Comparison of ENCODE assay signal across 8 cellular contexts in genomic region chr6:30529349-30529875, GRCh38. TPM values are rescaled to one million over a fixed set of nuclear protein-coding genes. Genes with fewer than 3 reads are reported as not detected.
DNase-seq lines count a peak whose midpoint lies in the region; ATAC-seq, FAIRE-seq and TF ChIP-seq lines count a peak whose summit lies in the region.
"Not testable (repeated sequence)": the region's sequence is repeated elsewhere in the genome, so short reads cannot be mapped to it uniquely, and the experiment has no call there.

No MANE protein-coding gene starts in this region.

- not testable (repeated sequence) for H4K20me1 ChIP-seq in SU-DHL-6 (ENCODE audit: low read depth, low read length); K562 (replicated peaks; ENCODE audit: control insufficient read depth, insufficient read depth, low read length)

- not testable (repeated sequence) for H3K9me1 ChIP-seq in K562 (ENCODE audit: control insufficient read depth, insufficient read depth, low read length)

- H3K4me2 ChIP-seq in SU-DHL-6 (ENCODE audit: low read depth, low read length, poor library complexity, severe bottlenecking); K562 (ENCODE audit: insufficient read depth, low read length): not testable (repeated sequence)

- not testable (repeated sequence) for H3K79me2 ChIP-seq in SU-DHL-6 (ENCODE audit: insufficient read depth, low read length); K562 (ENCODE audit: control insufficient read depth, insufficient read depth, low read length)

- H3K4me3 ChIP-seq in SU-DHL-6 (ENCODE audit: insufficient read depth, low read length, poor library complexity, severe bottlenecking); K562; subcutaneous abdominal adipose tissue (ENCODE audit: low read depth in 1 of 5, low read length in 5 of 5): not testable (repeated sequence)
- peak overlapping the region in 1 of 8 donors; percentile 47 for H3K4me3 ChIP-seq in spleen

- peaks cover 39% of the 10 kb centered on the region for H3F3A ChIP-seq in SU-DHL-6 (ENCODE audit: insufficient read depth)

- not testable (repeated sequence) for BruUV-seq in K562 (replicated peaks; lab: Mats Ljungman, UMichigan)

- TF ChIP-seq EP300 in K562 (IDR thresholded peaks at IDR 0.05; ENCODE audit: low read length) = not testable (repeated sequence)

- ATAC-seq in GM21381 (IDR thresholded peaks at IDR 0.05; ENCODE audit: unreplicated experiment) = peak; percentile 42
- peak; percentile 46 for ATAC-seq in HG03439 (IDR thresholded peaks at IDR 0.05; ENCODE audit: unreplicated experiment)
- 0 out of 3 replicates have a peak, but pooled peaks have one; percentile 21 for ATAC-seq in K562

- POLR2A ChIA-PET in K562 (lab: Yijun Ruan, JAX) = interaction anchor here (0.6 to 1.8 kb wide), 5 partner anchors 11 to 85 kb away, joined by 3 to 7 read pairs (median 5); no protein-coding TSS in a partner anchor

- H3K9ac ChIP-seq in SU-DHL-6 (ENCODE audit: low read length); subcutaneous abdominal adipose tissue (ENCODE audit: low read length in 5 of 5): not testable (repeated sequence)
- H3K9ac ChIP-seq in K562 (ENCODE audit: insufficient read depth in 1 of 2, low read depth in 2 of 2, low read length in 2 of 2) = peak overlapping the region in 1 of 2 experiments; percentile 44; a peak in 1 of 4 replicates

- intact Hi-C loops in K562 (cut with micrococcal nuclease); spleen (cut with DNase I; ENCODE audit: low total_unique reads): not testable (repeated sequence)

- H3K27ac ChIP-seq in SU-DHL-6 (ENCODE audit: low read depth, low read length) (peak overlapping the region; percentile 59), K562 (ENCODE audit: extremely low read depth, low read depth, low read length) (peak overlapping the region; percentile 20; the same call in 1 of the 3 replicates), spleen (peak overlapping the region in 7 of 8 donors; percentile 66 to 90 (median 78)), subcutaneous abdominal adipose tissue (ENCODE audit: low read depth, low read length) (peak overlapping the region; percentile 11)

- CTCF ChIA-PET in K562 (lab: Yijun Ruan, JAX; ENCODE audit: low intra/inter-chr PET ratio) = not testable (repeated sequence)

- not testable (repeated sequence) for H3K9me3 ChIP-seq in SU-DHL-6 (ENCODE audit: insufficient read depth, low read length); K562 (replicated peaks; ENCODE audit: control insufficient read depth, insufficient read depth, low read depth, low read length); spleen; subcutaneous abdominal adipose tissue (ENCODE audit: control insufficient read depth in 5 of 5, low read length in 5 of 5)

- H2AFZ ChIP-seq in SU-DHL-6 (ENCODE audit: low read depth, low read length, severe bottlenecking) = peak overlapping the region; percentile 17
- peak overlapping the region; percentile 51; the same call in 1 of the 2 replicates for H2AFZ ChIP-seq in K562 (ENCODE audit: low read depth, low read length)

- not testable (repeated sequence) for H3K27me3 ChIP-seq in SU-DHL-6 (ENCODE audit: low read length); K562 (ENCODE audit: control insufficient read depth in 2 of 2, insufficient read depth in 2 of 2, low read length in 2 of 2); spleen (replicated peaks in 1 of 7); subcutaneous abdominal adipose tissue (ENCODE audit: control insufficient read depth in 5 of 5, insufficient read depth in 4 of 5, low read length in 5 of 5)

- in situ Hi-C loops in K562 (cut with MboI) = not testable (repeated sequence)

- not testable (repeated sequence) for TF ChIP-seq RAD21 in K562 (CRISPR knock-in tag; conservative IDR thresholded peaks at IDR 0.05 in 1 of 2, IDR thresholded peaks at IDR 0.05 in 1 of 2)

- TF ChIP-seq CTCF in GM10266 (IDR thresholded peaks at IDR 0.05; ENCODE audit: control insufficient read depth, insufficient read depth, low read depth, missing control alignments); SU-DHL-6 (IDR thresholded peaks at IDR 0.05; ENCODE audit: insufficient read depth, low read length, poor library complexity, severe bottlenecking); K562 (IDR thresholded peaks at IDR 0.05 in 2 of 3, conservative IDR thresholded peaks at IDR 0.05 in 1 of 3; ENCODE audit: insufficient read depth in 2 of 3, low read depth in 1 of 3, low read length in 3 of 3); spleen (IDR thresholded peaks at IDR 0.05 in 8 of 11, conservative IDR thresholded peaks at IDR 0.05 in 3 of 11): not testable (repeated sequence)

- peaks cover 7 to 17% of the 10 kb centered on the region in 2 experiments; a peak in 4 of 5 replicates for H3K4me1 ChIP-seq in K562 (replicated peaks in 1 of 2; ENCODE audit: control insufficient read depth in 2 of 2, insufficient read depth in 2 of 2, low read length in 2 of 2)
- peaks cover 14 to 71% (median 50%) of the 10 kb centered on the region in 6 donors for H3K4me1 ChIP-seq in spleen
- peaks cover 0 to 15% (median 14%) of the 10 kb centered on the region in 5 donors for H3K4me1 ChIP-seq in subcutaneous abdominal adipose tissue (ENCODE audit: control insufficient read depth in 5 of 5, insufficient read depth in 5 of 5, low read length in 5 of 5)

- H3K9me2 ChIP-seq in SU-DHL-6 (replicated peaks; ENCODE audit: insufficient read depth, low read length) = not testable (repeated sequence)

- 59% methylated on average over 17 of the region's 17 CpGs for WGBS in K562 (ENCODE audit: insufficient coverage, low coverage, missing lambda C conversion rate)
- WGBS in spleen, 5 donors = 64 to 76% (median 73%) methylated on average over 17 of the region's 17 CpGs

- not testable (repeated sequence) for TF ChIP-seq POLR2A in K562 (conservative IDR thresholded peaks at IDR 0.05); spleen (IDR thresholded peaks at IDR 0.05)

- peak; percentile 45 for DNase-seq in GM10266 (ENCODE audit: extremely low spot score)
- DNase-seq in activated T-cell treated with anti-CD3 and anti-CD28 coated beads for 24 hours (ENCODE audit: low read depth) = peak; percentile 38
- DNase-seq in K562 (ENCODE audit: extremely low read depth in 1 of 4, low spot score in 3 of 4) = not testable (repeated sequence)
- DNase-seq in spleen = peak; percentile 85

- H3K36me3 ChIP-seq in SU-DHL-6 (ENCODE audit: low read length); K562 (ENCODE audit: control insufficient read depth, insufficient read depth, low read length); spleen; subcutaneous abdominal adipose tissue (ENCODE audit: control insufficient read depth in 5 of 5, insufficient read depth in 5 of 5, low read length in 5 of 5): not testable (repeated sequence)

- FAIRE-seq in K562 (lab: Jason Lieb, UNC) = not testable (repeated sequence)

RNA-seq across cellular contexts. Expression of gene GNL1, which starts 26.9 kb away (rescaled TPM):
- total RNA-seq in K562 (2011; cell fraction: chromatin; rRNA removed; ENCODE audit: low replicate concordance) = 62.6 and 77.3 TPM in 2 replicates
- 31.0 and 32.1 TPM in 2 replicates for total RNA-seq in K562 (2011; cell fraction: nucleolus; rRNA removed)
- 44.9 and 68.0 TPM in 2 replicates for total RNA-seq in K562 (2011; cell fraction: nucleoplasm; rRNA removed)
- total RNA-seq in K562 (2014; rRNA removed) (51.6 and 92.3 TPM in 2 replicates), K562 (2014; rRNA removed; fragmentation: Illumina TruSeq; extraction: Trizol) (53.9 and 57.0 TPM in 2 replicates), K562 (2015; rRNA removed; fragmentation: Illumina TruSeq; extraction: Trizol) (53.1 and 58.0 TPM in 2 replicates), K562 (2021) (96.7 and 112 TPM in 2 replicates), spleen (10 to 100 TPM; 28.0 to 84.6 (median 56.7) TPM)
- polyA plus RNA-seq in K562 (2011; rRNA removed) (59.6 and 77.7 TPM in 2 replicates), K562 (2014; fragmentation: Illumina TruSeq; extraction: Trizol) (70.6 and 95.1 TPM in 2 replicates), K562 (2014; fragmentation: Nextera tagmentation; extraction: Ambion mirVana) (1 to 10 TPM in 1 of 2 experiments, under 1 TPM in 1; 0.73 to 1.3 TPM), K562 (2014; rRNA removed) (59.5 and 72.0 TPM in 2 replicates), spleen (10 to 100 TPM; 40.3 to 55.6 (median 45.6) TPM)
- polyA plus RNA-seq in K562 (2011; cell fraction: cytosol; rRNA removed) = 61.6 and 96.6 TPM in 2 replicates
- 44.0 and 65.8 TPM in 2 replicates for polyA plus RNA-seq in K562 (2011; cell fraction: nucleus; rRNA removed)
- 73.0 and 116 TPM in 2 replicates for polyA plus RNA-seq in K562 (2012)
- 26.6 and 37.0 TPM in 2 replicates for polyA minus RNA-seq in K562 (2011; rRNA and poly(A)+ RNA removed)
- 32.7 and 40.8 TPM in 2 replicates for polyA minus RNA-seq in K562 (2011; cell fraction: cytosol; rRNA and poly(A)+ RNA removed)
- 14.4 and 18.4 TPM in 2 replicates for polyA minus RNA-seq in K562 (2011; cell fraction: nucleus; rRNA and poly(A)+ RNA removed)

RNA-seq across cellular contexts. Expression of gene PRR3, which starts 27.7 kb away (rescaled TPM):
- 30.7 and 40.4 TPM in 2 replicates for total RNA-seq in K562 (2011; cell fraction: chromatin; rRNA removed; ENCODE audit: low replicate concordance)
- total RNA-seq in K562 (2011; cell fraction: nucleolus; rRNA removed) = 17.5 and 18.5 TPM in 2 replicates
- total RNA-seq in K562 (2011; cell fraction: nucleoplasm; rRNA removed) = 28.0 and 48.3 TPM in 2 replicates
- total RNA-seq in K562 (2014; rRNA removed) (25.3 and 27.7 TPM in 2 replicates), K562 (2014; rRNA removed; fragmentation: Illumina TruSeq; extraction: Trizol) (22.5 and 23.5 TPM in 2 replicates), K562 (2015; rRNA removed; fragmentation: Illumina TruSeq; extraction: Trizol) (31.9 and 33.6 TPM in 2 replicates), K562 (2021) (28.8 and 31.4 TPM in 2 replicates), spleen (10 to 100 TPM in 6 of 7 donors, 1 to 10 TPM in 1; 8.1 to 19.6 (median 12.9) TPM)
- polyA plus RNA-seq in K562 (2011; rRNA removed) (38.6 and 44.3 TPM in 2 replicates), K562 (2014; fragmentation: Illumina TruSeq; extraction: Trizol) (52.2 and 59.6 TPM in 2 replicates), K562 (2014; fragmentation: Nextera tagmentation; extraction: Ambion mirVana) (10 to 100 TPM; 23.9 to 26.6 TPM), K562 (2014; rRNA removed) (34.6 and 38.0 TPM in 2 replicates), spleen (10 to 100 TPM; 11.5 to 15.6 (median 12.9) TPM)
- polyA plus RNA-seq in K562 (2011; cell fraction: cytosol; rRNA removed) = 57.5 and 64.8 TPM in 2 replicates
- 41.6 and 45.0 TPM in 2 replicates for polyA plus RNA-seq in K562 (2011; cell fraction: nucleus; rRNA removed)
- polyA plus RNA-seq in K562 (2012) = 19.5 and 24.7 TPM in 2 replicates
- 46.0 and 47.8 TPM in 2 replicates for polyA minus RNA-seq in K562 (2011; rRNA and poly(A)+ RNA removed)
- polyA minus RNA-seq in K562 (2011; cell fraction: cytosol; rRNA and poly(A)+ RNA removed) = 13.3 and 18.6 TPM in 2 replicates
- 12.8 and 21.0 TPM in 2 replicates for polyA minus RNA-seq in K562 (2011; cell fraction: nucleus; rRNA and poly(A)+ RNA removed)

RNA-seq across cellular contexts. Expression of gene HLA-E, which starts 40.1 kb away (rescaled TPM):
- total RNA-seq in K562 (2011; cell fraction: chromatin; rRNA removed; ENCODE audit: low replicate concordance) = 20.8 and 41.1 TPM in 2 replicates
- 40.4 and 50.9 TPM in 2 replicates for total RNA-seq in K562 (2011; cell fraction: nucleolus; rRNA removed)
- 37.3 and 46.7 TPM in 2 replicates for total RNA-seq in K562 (2011; cell fraction: nucleoplasm; rRNA removed)
- total RNA-seq in K562 (2014; rRNA removed) (39.9 and 45.5 TPM in 2 replicates), K562 (2014; rRNA removed; fragmentation: Illumina TruSeq; extraction: Trizol) (14.8 and 15.0 TPM in 2 replicates), K562 (2015; rRNA removed; fragmentation: Illumina TruSeq; extraction: Trizol) (25.0 and 25.8 TPM in 2 replicates), K562 (2021) (31.0 and 38.0 TPM in 2 replicates), spleen (1,000 to 10,000 TPM; 1,072 to 2,111 (median 1,510) TPM)
- polyA plus RNA-seq in K562 (2011; rRNA removed) (27.2 and 28.8 TPM in 2 replicates), K562 (2014; fragmentation: Illumina TruSeq; extraction: Trizol) (26.8 and 37.5 TPM in 2 replicates), K562 (2014; fragmentation: Nextera tagmentation; extraction: Ambion mirVana) (1 to 10 TPM; 3.2 to 4.0 TPM), K562 (2014; rRNA removed) (38.4 and 38.9 TPM in 2 replicates), spleen (100 to 1,000 TPM; 514 to 675 (median 646) TPM)
- 27.0 and 45.7 TPM in 2 replicates for polyA plus RNA-seq in K562 (2011; cell fraction: cytosol; rRNA removed)
- polyA plus RNA-seq in K562 (2011; cell fraction: nucleus; rRNA removed) = 20.5 and 32.8 TPM in 2 replicates
- polyA plus RNA-seq in K562 (2012) = 27.8 and 82.4 TPM in 2 replicates
- 17.5 and 21.1 TPM in 2 replicates for polyA minus RNA-seq in K562 (2011; rRNA and poly(A)+ RNA removed)
- polyA minus RNA-seq in K562 (2011; cell fraction: cytosol; rRNA and poly(A)+ RNA removed) = 16.8 and 17.8 TPM in 2 replicates
- 13.8 and 14.3 TPM in 2 replicates for polyA minus RNA-seq in K562 (2011; cell fraction: nucleus; rRNA and poly(A)+ RNA removed)

RNA-seq across cellular contexts. Expression of gene ABCF1, which starts 41.8 kb away (rescaled TPM):
- 106 and 144 TPM in 2 replicates for total RNA-seq in K562 (2011; cell fraction: chromatin; rRNA removed; ENCODE audit: low replicate concordance)
- total RNA-seq in K562 (2011; cell fraction: nucleolus; rRNA removed) = 68.8 and 74.0 TPM in 2 replicates
- 67.5 and 78.2 TPM in 2 replicates for total RNA-seq in K562 (2011; cell fraction: nucleoplasm; rRNA removed)
- total RNA-seq in K562 (2014; rRNA removed) = 149 and 166 TPM in 2 replicates
- 102 and 114 TPM in 2 replicates for total RNA-seq in K562 (2014; rRNA removed; fragmentation: Illumina TruSeq; extraction: Trizol)
- total RNA-seq in K562 (2015; rRNA removed; fragmentation: Illumina TruSeq; extraction: Trizol) = 137 and 138 TPM in 2 replicates
- 120 and 138 TPM in 2 replicates for total RNA-seq in K562 (2021)
- 47.4 and 53.0 TPM in 2 replicates for polyA plus RNA-seq in K562 (2011; rRNA removed)
- polyA plus RNA-seq in K562 (2011; cell fraction: cytosol; rRNA removed) = 55.5 and 68.2 TPM in 2 replicates
- 107 and 119 TPM in 2 replicates for polyA plus RNA-seq in K562 (2011; cell fraction: nucleus; rRNA removed)
- polyA plus RNA-seq in K562 (2012) = 94.3 and 135 TPM in 2 replicates
- 193 and 194 TPM in 2 replicates for polyA plus RNA-seq in K562 (2014; fragmentation: Illumina TruSeq; extraction: Trizol)
- 10 to 100 TPM; 41.6 to 43.5 TPM for polyA plus RNA-seq in K562 (2014; fragmentation: Nextera tagmentation; extraction: Ambion mirVana)
- polyA plus RNA-seq in K562 (2014; rRNA removed) = 91.6 and 95.4 TPM in 2 replicates
- 64.1 and 88.2 TPM in 2 replicates for polyA minus RNA-seq in K562 (2011; rRNA and poly(A)+ RNA removed)
- 70.7 and 87.6 TPM in 2 replicates for polyA minus RNA-seq in K562 (2011; cell fraction: cytosol; rRNA and poly(A)+ RNA removed)
- 30.8 and 44.9 TPM in 2 replicates for polyA minus RNA-seq in K562 (2011; cell fraction: nucleus; rRNA and poly(A)+ RNA removed)
- 10 to 100 TPM; 30.7 to 53.5 (median 34.5) TPM for total RNA-seq in spleen
- polyA plus RNA-seq in spleen = 10 to 100 TPM; 12.8 to 27.7 (median 14.5) TPM

Comparison
In these comparisons a context has a peak if more than half of its experiments do, and no peak if none do; other contexts are left out.
1. H3K27ac ChIP-seq: peak in every context shown above with its lines; median percentile 78 in spleen; 59 in SU-DHL-6; 20 in K562; 11 in subcutaneous abdominal adipose tissue.
2. RNA of gene HLA-E, which starts 40.1 kb away (total RNA-seq): 1,072 to 2,111 TPM in spleen; 14.8 to 50.9 TPM in K562; every median in the first group is over 10 times any median in the second.
3. Peak in every context shown above with its lines, with median percentiles within 50 percentile points of each other: ATAC-seq.